Comparison of ENCODE assay signal across 21 cellular contexts in the genomic region with DNA sequence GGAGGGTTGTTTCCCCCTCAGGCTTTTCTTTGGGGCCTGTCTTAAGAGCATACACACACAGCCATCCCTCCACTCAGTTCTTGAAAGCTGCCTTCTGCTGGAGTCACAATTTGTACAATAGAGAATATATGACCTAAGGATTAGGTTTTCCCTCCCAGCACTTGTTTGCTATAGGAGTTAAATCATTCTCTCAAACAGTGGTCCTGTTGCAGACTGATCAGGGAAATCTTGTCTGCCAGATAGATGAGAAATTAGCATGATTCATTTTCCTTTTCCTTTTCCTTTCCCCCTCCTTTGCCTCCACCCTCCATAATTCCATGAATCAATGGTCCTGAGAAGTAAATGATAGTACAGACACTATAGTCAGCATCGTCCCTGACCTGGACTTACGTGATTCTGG. TPM values are rescaled to one million over a fixed set of nuclear protein-coding genes. Genes with fewer than 3 reads are reported as not detected.
DNase-seq lines count a peak whose midpoint lies in the region; ATAC-seq, FAIRE-seq and TF ChIP-seq lines count a peak whose summit lies in the region.
"Had no signal": no experiment of that assay in that cellular context is flagged by ENCODE, and none has a peak within 500 bp of the region (broad histone marks: within the 10 kb centered on the region; RNA-seq: fewer than 3 reads in every experiment).

No MANE protein-coding gene starts in this region.

- peaks cover 93% of the 10 kb centered on the region for H3K79me2 ChIP-seq in SK-N-SH (ENCODE audit: insufficient read depth)
- peaks cover 87% of the 10 kb centered on the region for H3K79me2 ChIP-seq in endothelial cell of umbilical vein (ENCODE audit: control insufficient read depth, insufficient read depth, low read length)

- H3K4me2 ChIP-seq in SK-N-SH = peak overlapping the region; percentile 80
- H3K4me2 ChIP-seq in endothelial cell of umbilical vein (ENCODE audit: insufficient read depth, low read length) = peak overlapping the region; percentile 100

- H3K9me3 ChIP-seq in SK-N-SH = no peaks in the 10 kb centered on the region
- H3K9me3 ChIP-seq in endothelial cell of umbilical vein (replicated peaks; ENCODE audit: control insufficient read depth, insufficient read depth, low read length) = no peaks in the 10 kb centered on the region
- no peaks in the 10 kb centered on the region for H3K9me3 ChIP-seq in tibial artery
- H3K9me3 ChIP-seq in CD8-positive, alpha-beta T cell (ENCODE audit: low read length) = no peaks in the 10 kb centered on the region
- H3K9me3 ChIP-seq in colonic mucosa = no peaks in the 10 kb centered on the region
- H3K9me3 ChIP-seq: HAP-1 had no signal

- no peak for TF ChIP-seq EP300 in SK-N-SH (IDR thresholded peaks at IDR 0.05; ENCODE audit: borderline replicate concordance in 1 of 2, low read depth in 1 of 2, low read length in 1 of 2)

- ATAC-seq in SK-N-SH treated with all-trans-retinoic acid at 6 μM for 48 hours (no peak), natural killer cell (no peak)
- no peak for ATAC-seq in CD8-positive, alpha-beta T cell
- ATAC-seq: GM12878; stimulated activated naive CD8-positive, alpha-beta T cell treated with anti-CD3 and anti-CD28 coated beads, Interleukin-15, amount 100 ng/mL, for 72 hours had no signal

- DNase-seq in SK-N-SH (no peak), endothelial cell of umbilical vein (ENCODE audit: low read depth, low spot score) (peak; percentile 90), natural killer cell (no peak), tibial artery (no peak), RPMI8226 (no peak), colonic mucosa (no peak)
- DNase-seq in CD8-positive, alpha-beta T cell = no peak
- DNase-seq: activated CD4-positive, alpha-beta T cell treated with anti-CD3 and anti-CD28 coated beads for 1 hour; activated T-cell treated with anti-CD3 and anti-CD28 coated beads, Interleukin-2, amount 50 U/mL, for 1 hour; amniotic stem cell; CD4-positive, CD25-positive, alpha-beta regulatory T cell; cortex of kidney; NCI-H1105 treated with DMSO at 0.1 percent for 48 hours; occipital lobe; SHP77 treated with DMSO at 0.1 percent for 48 hours; stimulated activated naive CD8-positive, alpha-beta T cell treated with anti-CD3 and anti-CD28 coated beads, Interleukin-15, amount 100 ng/mL, for 72 hours had no signal

- WGBS in SK-N-SH (ENCODE audit: low lambda C conversion rate) = 21% methylated on average over 2 of the region's 2 CpGs

- peaks cover 60% of the 10 kb centered on the region for H3F3A ChIP-seq in SK-N-SH (replicated peaks; ENCODE audit: insufficient read depth)

- H3K9ac ChIP-seq in SK-N-SH = peak overlapping the region; percentile 99
- H3K9ac ChIP-seq in endothelial cell of umbilical vein (replicated peaks; ENCODE audit: extremely low read depth, insufficient read depth, low read length) = peak overlapping the region; percentile 97
- H3K9ac ChIP-seq in colonic mucosa (ENCODE audit: low read depth in 2 of 2, low read length in 2 of 2) = no peak overlapping the region

- no peaks in the 10 kb centered on the region for H3K9me1 ChIP-seq in endothelial cell of umbilical vein (replicated peaks; ENCODE audit: control insufficient read depth, extremely low read depth, insufficient read depth, low read length)

- H3K4me1 ChIP-seq in SK-N-SH (ENCODE audit: control insufficient read depth in 1 of 2, insufficient read depth in 2 of 2, low read depth in 1 of 2, low read length in 1 of 2) (peaks cover 6 to 30% of the 10 kb centered on the region in 2 experiments), endothelial cell of umbilical vein (ENCODE audit: control insufficient read depth, extremely low read depth, insufficient read depth, low read length) (peaks cover 63% of the 10 kb centered on the region), tibial artery (peaks cover 0 to 75% (median 34%) of the 10 kb centered on the region in 4 donors), colonic mucosa (no peaks in the 10 kb centered on the region)
- H3K4me1 ChIP-seq in CD8-positive, alpha-beta T cell (ENCODE audit: insufficient read depth, low read length) = peaks cover 8% of the 10 kb centered on the region

- dilution Hi-C loops in endothelial cell of umbilical vein (cut with MboI; ENCODE audit: extremely low pct_ligation_motif_present, low sequenced_read_pairs) = no loop called here

- H4K20me1 ChIP-seq in SK-N-SH (ENCODE audit: insufficient read depth) = peaks cover 54% of the 10 kb centered on the region
- H4K20me1 ChIP-seq in endothelial cell of umbilical vein (replicated peaks; ENCODE audit: control insufficient read depth, extremely low read depth, insufficient read depth, low read length) = no peaks in the 10 kb centered on the region

- no peaks in the 10 kb centered on the region for H3K36me3 Mint-ChIP-seq in natural killer cell
- H3K36me3 Mint-ChIP-seq in CD8-positive, alpha-beta T cell = no peaks in the 10 kb centered on the region
- H3K36me3 Mint-ChIP-seq: CD4-positive, CD25-positive, alpha-beta regulatory T cell; IgD-negative memory B cell had no signal

- peak overlapping the region; percentile 88 to 95 for H3K27ac Mint-ChIP-seq in natural killer cell
- H3K27ac Mint-ChIP-seq in CD8-positive, alpha-beta T cell = no peak overlapping the region
- H3K27ac Mint-ChIP-seq: CD4-positive, CD25-positive, alpha-beta regulatory T cell; IgD-negative memory B cell; stimulated activated naive CD8-positive, alpha-beta T cell treated with anti-CD3 and anti-CD28 coated beads, Interleukin-15, amount 100 ng/mL, for 72 hours had no signal

- peak; percentile 75 for TF ChIP-seq POLR2A in endothelial cell of umbilical vein (IDR thresholded peaks at IDR 0.05; ENCODE audit: low read depth, low read length)

- CTCF ChIA-PET in SK-N-SH (lab: Yijun Ruan, JAX) (interaction anchor here (0.7 to 6.4 kb wide), 7 partner anchors 9 to 389 kb away, joined by 3 to 32 read pairs (median 3); no protein-coding TSS in a partner anchor), endothelial cell of umbilical vein (lab: Charles Lee) (interaction anchor here (1.1 to 6.1 kb wide), 7 partner anchors 24 to 354 kb away, joined by 3 to 40 read pairs (median 5); partner anchors contain the start of gene ME3)
- CTCF ChIA-PET in CD8-positive, alpha-beta T cell (lab: Charles Lee) = no interaction called here

- H2AFZ ChIP-seq in SK-N-SH (ENCODE audit: low read depth) (no peak overlapping the region), endothelial cell of umbilical vein (ENCODE audit: low read depth, low read length) (no peak overlapping the region)

- H3K4me3 Mint-ChIP-seq in natural killer cell = peak overlapping the region; percentile 96
- no peak overlapping the region for H3K4me3 Mint-ChIP-seq in CD8-positive, alpha-beta T cell
- H3K4me3 Mint-ChIP-seq: CD4-positive, CD25-positive, alpha-beta regulatory T cell; IgD-negative memory B cell; stimulated activated naive CD8-positive, alpha-beta T cell treated with anti-CD3 and anti-CD28 coated beads, Interleukin-15, amount 100 ng/mL, for 72 hours had no signal

- TF ChIP-seq RAD21 in SK-N-SH (IDR thresholded peaks at IDR 0.05; ENCODE audit: low read length) = no peak

- H3K27ac ChIP-seq in SK-N-SH (ENCODE audit: low read depth in 2 of 2, low read length in 1 of 2) (peak overlapping the region in 1 of 2 experiments; percentile 93; a peak in 3 of 4 replicates), endothelial cell of umbilical vein (ENCODE audit: insufficient read depth, low read depth, low read length) (peak overlapping the region; percentile 96), tibial artery (peak overlapping the region; percentile 87 to 92), colonic mucosa (no peak overlapping the region)
- no peak overlapping the region for H3K27ac ChIP-seq in CD8-positive, alpha-beta T cell (ENCODE audit: low read depth, low read length)
- H3K27ac ChIP-seq: 22Rv1 had no signal

- H3K36me3 ChIP-seq in SK-N-SH (replicated peaks in 1 of 2; ENCODE audit: control insufficient read depth in 1 of 2, insufficient read depth in 2 of 2, low read length in 1 of 2) (peaks cover 40 to 56% of the 10 kb centered on the region in 2 experiments), endothelial cell of umbilical vein (ENCODE audit: control insufficient read depth in 2 of 2, extremely low read depth in 1 of 2, insufficient read depth in 2 of 2, low read length in 2 of 2) (peaks cover 10 to 12% of the 10 kb centered on the region in 2 experiments), tibial artery (peaks cover 7 to 11% (median 11%) of the 10 kb centered on the region in 3 donors), colonic mucosa (no peaks in the 10 kb centered on the region)
- H3K36me3 ChIP-seq in CD8-positive, alpha-beta T cell (ENCODE audit: insufficient read depth, low read length) = no peaks in the 10 kb centered on the region
- H3K36me3 ChIP-seq: HAP-1 had no signal

- no peak for TF ChIP-seq CTCF in SK-N-SH (IDR thresholded peaks at IDR 0.05)
- no peak for TF ChIP-seq CTCF in endothelial cell of umbilical vein (IDR thresholded peaks at IDR 0.05; ENCODE audit: extremely low read depth in 1 of 2, insufficient read depth in 1 of 2, low read depth in 1 of 2, low read length in 2 of 2)
- TF ChIP-seq CTCF in natural killer cell (IDR thresholded peaks at IDR 0.05) = no peak
- no peak for TF ChIP-seq CTCF in tibial artery (IDR thresholded peaks at IDR 0.05)
- TF ChIP-seq CTCF in CD8-positive, alpha-beta T cell (IDR thresholded peaks at IDR 0.05) = no peak
- TF ChIP-seq CTCF in colonic mucosa (IDR thresholded peaks at IDR 0.05) = no peak

- intact Hi-C loops in endothelial cell of umbilical vein (cut with micrococcal nuclease) (loop anchor here (1.0 to 5.0 kb wide), 7 partner anchors 13 to 343 kb away; no protein-coding TSS in a partner anchor), natural killer cell (cut with micrococcal nuclease) (loop anchor here (2.0 to 5.0 kb wide), 2 partner anchors 191 to 317 kb away; no protein-coding TSS in a partner anchor), tibial artery (cut with DNase I; ENCODE audit: low total_unique reads) (loop anchor here (5.0 kb wide), 2 partner anchors 176 to 346 kb away; no protein-coding TSS in a partner anchor), colonic mucosa (cut with DNase I) (loop anchor here (5.0 kb wide), 3 partner anchors 136 to 346 kb away; no protein-coding TSS in a partner anchor)
- intact Hi-C loops in CD8-positive, alpha-beta T cell (cut with DNase I, micrococcal nuclease) = no loop called here

- H3K27me3 Mint-ChIP-seq in natural killer cell (ENCODE audit: low read depth in 2 of 2) = no peaks in the 10 kb centered on the region
- H3K27me3 Mint-ChIP-seq in CD8-positive, alpha-beta T cell (ENCODE audit: low read depth) = peaks cover 39% of the 10 kb centered on the region

- H3K4me3 ChIP-seq in SK-N-SH (ENCODE audit: low read depth in 2 of 2, low read length in 1 of 2) (peak overlapping the region; percentile 73 to 84; a peak in 3 of 4 replicates), endothelial cell of umbilical vein (replicated peaks in 1 of 3; ENCODE audit: insufficient read depth in 1 of 3, low read depth in 1 of 3, low read length in 3 of 3) (peak overlapping the region in 2 of 3 experiments; percentile 95 to 96), tibial artery (peak overlapping the region; percentile 91 to 94), colonic mucosa (no peak overlapping the region)
- H3K4me3 ChIP-seq in CD8-positive, alpha-beta T cell (ENCODE audit: low read depth, low read length) = no peak overlapping the region
- H3K4me3 ChIP-seq: GM12878, HAP-1 had no signal

- H3K9me3 Mint-ChIP-seq in natural killer cell = no peaks in the 10 kb centered on the region
- no peaks in the 10 kb centered on the region for H3K9me3 Mint-ChIP-seq in CD8-positive, alpha-beta T cell
- H3K9me3 Mint-ChIP-seq: IgD-negative memory B cell; stimulated activated naive CD8-positive, alpha-beta T cell treated with anti-CD3 and anti-CD28 coated beads, Interleukin-15, amount 100 ng/mL, for 72 hours had no signal

- BruUV-seq in endothelial cell of umbilical vein (replicated peaks; lab: Mats Ljungman, UMichigan) = no TSS peak

- peak; percentile 88 for FAIRE-seq in endothelial cell of umbilical vein (lab: Jason Lieb, UNC)
- FAIRE-seq: GM12878 had no signal

- H3K27me3 ChIP-seq in SK-N-SH (ENCODE audit: insufficient read depth) (no peaks in the 10 kb centered on the region), endothelial cell of umbilical vein (ENCODE audit: control insufficient read depth in 2 of 2, insufficient read depth in 2 of 2, low read length in 2 of 2) (no peaks in the 10 kb centered on the region), tibial artery (no peaks in the 10 kb centered on the region), colonic mucosa (no peaks in the 10 kb centered on the region)
- peaks cover 3% of the 10 kb centered on the region for H3K27me3 ChIP-seq in CD8-positive, alpha-beta T cell (ENCODE audit: insufficient read depth, low read length)

- POLR2A ChIA-PET in SK-N-SH (lab: Yijun Ruan, JAX) = no interaction called here
- POLR2A ChIA-PET in endothelial cell of umbilical vein (lab: Charles Lee) = interaction anchor here (0.7 to 1.1 kb wide), 2 partner anchors 344 to 532 kb away, joined by 3 read pairs; no protein-coding TSS in a partner anchor
- POLR2A ChIA-PET in CD8-positive, alpha-beta T cell (lab: Charles Lee) = interaction anchor here (0.7 kb wide), 1 partner anchor 11 kb away, joined by 3 read pairs; no protein-coding TSS in a partner anchor

- no peaks in the 10 kb centered on the region for H3K9me2 ChIP-seq in SK-N-SH

- peaks cover 81 to 84% of the 10 kb centered on the region in 2 donors for H3K4me1 Mint-ChIP-seq in natural killer cell
- H3K4me1 Mint-ChIP-seq in CD8-positive, alpha-beta T cell (ENCODE audit: low read depth) = peaks cover 7% of the 10 kb centered on the region

RNA-seq across cellular contexts. Expression of gene PRSS23, which starts 3.3 kb away (rescaled TPM):
- polyA plus RNA-seq in SK-N-SH (2012; rRNA removed) = 326 and 429 TPM in 2 replicates
- polyA plus RNA-seq in SK-N-SH (2012; cell fraction: cytosol; rRNA removed) = 346 and 361 TPM in 2 replicates
- 89.2 and 204 TPM in 2 replicates for polyA plus RNA-seq in SK-N-SH (2012; cell fraction: nucleus; rRNA removed)
- total RNA-seq in endothelial cell of umbilical vein = 240 and 278 TPM in 2 replicates
- polyA plus RNA-seq in endothelial cell of umbilical vein = 146 and 161 TPM in 2 replicates
- polyA plus RNA-seq in endothelial cell of umbilical vein (2011; cell fraction: cytosol; rRNA removed) = 203 and 208 TPM in 2 replicates
- 125 and 127 TPM in 2 replicates for polyA plus RNA-seq in endothelial cell of umbilical vein (2011; cell fraction: nucleus; rRNA removed)
- 434 and 459 TPM in 2 replicates for polyA plus RNA-seq in endothelial cell of umbilical vein (2012)
- polyA minus RNA-seq in endothelial cell of umbilical vein = 298 and 340 TPM in 2 replicates
- 250 TPM for polyA minus RNA-seq in endothelial cell of umbilical vein (2011; cell fraction: cytosol; rRNA and poly(A)+ RNA removed)
- polyA minus RNA-seq in endothelial cell of umbilical vein (2011; cell fraction: nucleus; rRNA and poly(A)+ RNA removed) = 104 and 133 TPM in 2 replicates
- 10 to 100 TPM; 79.3 to 96.5 (median 84.3) TPM for total RNA-seq in natural killer cell
- total RNA-seq in CD8-positive, alpha-beta T cell = under 1 TPM; 0.22 to 0.39 TPM
- 10 to 100 TPM; 45.5 to 46.4 TPM for total RNA-seq in colonic mucosa
- total RNA-seq: CD4-positive, CD25-positive, alpha-beta regulatory T cell had no signal

Comparison
In these comparisons a context has a peak if more than half of its experiments do, and no peak if none do; other contexts are left out.
1. H3K27ac ChIP-seq: peak in endothelial cell of umbilical vein (single experiment) and tibial artery (2 of 2); none in CD8-positive, alpha-beta T cell (single experiment) and colonic mucosa (single experiment).
2. H3K4me3 ChIP-seq: peak in SK-N-SH (2 of 2), endothelial cell of umbilical vein (2 of 3) and tibial artery (2 of 2); none in CD8-positive, alpha-beta T cell (single experiment) and colonic mucosa (single experiment).
3. H3K9ac ChIP-seq: peak in SK-N-SH (single experiment) and endothelial cell of umbilical vein (single experiment); none in colonic mucosa (0 of 2).
4. RNA of gene PRSS23, which starts 3.3 kb away (total RNA-seq): 240 to 278 TPM in endothelial cell of umbilical vein, 79.3 to 96.5 TPM in natural killer cell and 45.5 to 46.4 TPM in colonic mucosa; 0.22 to 0.39 TPM in CD8-positive, alpha-beta T cell; every median in the first group is over 10 times any median in the second.
5. intact Hi-C loops: an anchor here in endothelial cell of umbilical vein (1.0 to 5.0 kb wide), natural killer cell (2.0 to 5.0 kb wide), tibial artery (5.0 kb wide) and colonic mucosa (5.0 kb wide); none called in CD8-positive, alpha-beta T cell.